Comparison of ENCODE assay signal across 2 cellular contexts in the genomic region with DNA sequence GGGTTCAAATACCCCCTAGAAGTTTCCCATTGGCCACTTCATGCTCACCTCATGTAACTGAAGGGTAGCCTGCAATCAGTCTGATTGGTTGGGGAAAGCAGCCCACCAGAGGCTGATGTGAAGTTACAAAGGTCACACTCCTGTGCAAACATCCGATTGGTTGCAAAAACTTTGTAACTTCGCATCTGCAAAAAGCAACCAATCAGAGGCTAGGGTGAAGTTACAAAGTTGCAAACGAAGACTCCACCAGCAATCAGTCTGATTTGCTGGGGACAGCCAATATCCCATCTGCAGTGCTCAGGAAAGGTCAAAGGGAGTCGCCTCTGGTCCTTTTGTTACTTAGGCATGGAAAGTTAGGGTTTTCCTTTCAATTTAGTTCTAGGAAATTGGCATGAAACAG.
TF ChIP-seq lines count a peak whose summit lies in the region.

No MANE protein-coding gene starts in this region.

TF ChIP-seq in K562, 482 proteins besides CTCF, POLR2A, EP300 and RAD21:
- peak; percentile 54 for TF ChIP-seq NFYB (IDR thresholded peaks at IDR 0.05; ENCODE audit: extremely low read depth, insufficient read length)
- no peak for TF ChIP-seq ZNF77 (CRISPR knock-in tag; IDR thresholded peaks at IDR 0.05)
TF ChIP-seq in K562: peak in this region for 1.

TF ChIP-seq in HepG2, 621 proteins besides CTCF, POLR2A, EP300 and RAD21:
- TF ChIP-seq NFYB (CRISPR knock-in tag; IDR thresholded peaks at IDR 0.05) (peak; percentile 80), CBFB (CRISPR knock-in tag; IDR thresholded peaks at IDR 0.05) (no peak), ZNF44 (CRISPR knock-in tag; IDR thresholded peaks at IDR 0.05) (no peak), HNF4A (CRISPR knock-in tag; IDR thresholded peaks at IDR 0.05) (peak; percentile 35; the same call in 1 of the 2 replicates), POGZ (CRISPR knock-in tag; IDR thresholded peaks at IDR 0.05) (0 out of 2 replicates have a peak, but pooled peaks have one; percentile 35), NFYC (CRISPR knock-in tag; IDR thresholded peaks at IDR 0.05) (peak; percentile 78), ZMYM4 (CRISPR knock-in tag; IDR thresholded peaks at IDR 0.05) (peak; percentile 83)
- TF ChIP-seq, protein P1, sequence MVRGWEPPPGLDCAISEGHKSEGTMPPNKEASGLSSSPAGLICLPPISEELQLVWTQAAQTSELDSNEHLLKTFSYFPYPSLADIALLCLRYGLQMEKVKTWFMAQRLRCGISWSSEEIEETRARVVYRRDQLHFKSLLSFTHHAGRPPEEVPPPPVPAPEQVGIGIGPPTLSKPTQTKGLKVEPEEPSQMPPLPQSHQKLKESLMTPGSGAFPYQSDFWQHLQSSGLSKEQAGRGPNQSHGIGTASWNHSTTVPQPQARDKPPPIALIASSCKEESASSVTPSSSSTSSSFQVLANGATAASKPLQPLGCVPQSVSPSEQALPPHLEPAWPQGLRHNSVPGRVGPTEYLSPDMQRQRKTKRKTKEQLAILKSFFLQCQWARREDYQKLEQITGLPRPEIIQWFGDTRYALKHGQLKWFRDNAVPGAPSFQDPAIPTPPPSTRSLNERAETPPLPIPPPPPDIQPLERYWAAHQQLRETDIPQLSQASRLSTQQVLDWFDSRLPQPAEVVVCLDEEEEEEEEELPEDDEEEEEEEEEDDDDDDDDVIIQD (CRISPR knock-in tag; IDR thresholded peaks at IDR 0.05; ENCODE audit: low read depth) = peak; percentile 51; the same call in 1 of the 2 replicates
- TF ChIP-seq, protein P2, sequence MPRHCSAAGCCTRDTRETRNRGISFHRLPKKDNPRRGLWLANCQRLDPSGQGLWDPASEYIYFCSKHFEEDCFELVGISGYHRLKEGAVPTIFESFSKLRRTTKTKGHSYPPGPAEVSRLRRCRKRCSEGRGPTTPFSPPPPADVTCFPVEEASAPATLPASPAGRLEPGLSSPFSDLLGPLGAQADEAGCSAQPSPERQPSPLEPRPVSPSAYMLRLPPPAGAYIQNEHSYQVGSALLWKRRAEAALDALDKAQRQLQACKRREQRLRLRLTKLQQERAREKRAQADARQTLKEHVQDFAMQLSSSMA (CRISPR knock-in tag; IDR thresholded peaks at IDR 0.05) = 0 out of 2 replicates have a peak, but pooled peaks have one; percentile 34
- TF ChIP-seq, protein P3, sequence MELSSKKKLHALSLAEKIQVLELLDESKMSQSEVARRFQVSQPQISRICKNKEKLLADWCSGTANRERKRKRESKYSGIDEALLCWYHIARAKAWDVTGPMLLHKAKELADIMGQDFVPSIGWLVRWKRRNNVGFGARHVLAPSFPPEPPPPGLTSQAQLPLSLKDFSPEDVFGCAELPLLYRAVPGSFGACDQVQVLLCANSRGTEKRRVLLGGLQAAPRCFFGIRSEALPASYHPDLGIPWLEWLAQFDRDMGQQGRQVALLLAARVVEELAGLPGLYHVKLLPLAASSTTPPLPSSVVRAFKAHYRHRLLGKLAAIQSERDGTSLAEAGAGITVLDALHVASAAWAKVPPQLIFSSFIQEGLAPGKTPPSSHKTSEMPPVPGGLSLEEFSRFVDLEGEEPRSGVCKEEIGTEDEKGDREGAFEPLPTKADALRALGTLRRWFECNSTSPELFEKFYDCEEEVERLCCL (CRISPR knock-in tag; IDR thresholded peaks at IDR 0.05; ENCODE audit: borderline replicate concordance) = no peak
